In the genomic region with DNA sequence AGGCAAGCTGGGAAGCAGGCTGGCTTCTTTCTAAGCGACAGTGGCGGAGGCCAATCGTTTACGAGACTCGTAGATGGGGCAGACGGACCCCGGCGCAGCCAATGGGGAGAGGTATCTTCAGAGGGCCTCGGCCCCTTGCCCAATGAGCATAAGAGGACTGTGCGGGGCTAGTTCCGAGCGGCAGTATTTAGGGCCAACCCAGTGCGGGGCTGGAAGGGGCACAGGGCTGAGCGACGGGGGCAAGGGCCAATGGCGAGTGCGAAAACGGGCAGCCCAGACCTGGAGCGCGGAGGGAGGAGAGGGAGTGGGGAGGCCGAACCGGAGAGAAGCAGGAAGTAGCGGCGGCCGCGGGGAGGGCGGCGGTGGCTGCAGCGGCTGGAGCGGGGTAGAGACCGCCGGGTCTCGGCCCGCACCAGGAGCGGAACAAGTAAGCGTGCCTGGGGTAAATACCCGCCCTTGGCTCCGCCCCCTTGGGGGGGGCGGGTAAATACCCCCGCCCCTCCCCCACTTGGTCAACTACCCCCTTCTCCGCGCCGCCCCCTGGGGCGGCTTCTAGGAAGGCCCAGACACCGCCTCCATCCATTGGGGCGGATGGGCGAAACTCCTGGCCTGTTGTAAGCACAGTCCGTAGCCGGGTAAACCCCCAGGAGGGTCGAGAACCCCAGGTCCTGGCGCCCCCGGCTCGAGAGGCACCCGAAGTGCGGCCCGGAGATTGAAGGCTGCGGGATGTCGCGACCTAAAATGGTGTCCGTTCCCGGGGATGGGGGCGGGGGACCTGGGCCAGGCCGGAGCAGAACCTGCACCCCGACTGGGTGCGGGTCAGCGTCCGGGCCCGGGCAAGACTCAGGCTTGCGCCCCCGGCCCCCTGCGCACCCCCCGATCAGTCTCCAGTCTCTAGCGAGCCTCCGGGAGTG, we compare ENCODE assay signal across 1 cellular context.
A peak's percentile ranks its signal among the peaks of the same experiment; 100 is the strongest.
TF ChIP-seq lines count a peak whose summit lies in the region.

A gene with protein sequence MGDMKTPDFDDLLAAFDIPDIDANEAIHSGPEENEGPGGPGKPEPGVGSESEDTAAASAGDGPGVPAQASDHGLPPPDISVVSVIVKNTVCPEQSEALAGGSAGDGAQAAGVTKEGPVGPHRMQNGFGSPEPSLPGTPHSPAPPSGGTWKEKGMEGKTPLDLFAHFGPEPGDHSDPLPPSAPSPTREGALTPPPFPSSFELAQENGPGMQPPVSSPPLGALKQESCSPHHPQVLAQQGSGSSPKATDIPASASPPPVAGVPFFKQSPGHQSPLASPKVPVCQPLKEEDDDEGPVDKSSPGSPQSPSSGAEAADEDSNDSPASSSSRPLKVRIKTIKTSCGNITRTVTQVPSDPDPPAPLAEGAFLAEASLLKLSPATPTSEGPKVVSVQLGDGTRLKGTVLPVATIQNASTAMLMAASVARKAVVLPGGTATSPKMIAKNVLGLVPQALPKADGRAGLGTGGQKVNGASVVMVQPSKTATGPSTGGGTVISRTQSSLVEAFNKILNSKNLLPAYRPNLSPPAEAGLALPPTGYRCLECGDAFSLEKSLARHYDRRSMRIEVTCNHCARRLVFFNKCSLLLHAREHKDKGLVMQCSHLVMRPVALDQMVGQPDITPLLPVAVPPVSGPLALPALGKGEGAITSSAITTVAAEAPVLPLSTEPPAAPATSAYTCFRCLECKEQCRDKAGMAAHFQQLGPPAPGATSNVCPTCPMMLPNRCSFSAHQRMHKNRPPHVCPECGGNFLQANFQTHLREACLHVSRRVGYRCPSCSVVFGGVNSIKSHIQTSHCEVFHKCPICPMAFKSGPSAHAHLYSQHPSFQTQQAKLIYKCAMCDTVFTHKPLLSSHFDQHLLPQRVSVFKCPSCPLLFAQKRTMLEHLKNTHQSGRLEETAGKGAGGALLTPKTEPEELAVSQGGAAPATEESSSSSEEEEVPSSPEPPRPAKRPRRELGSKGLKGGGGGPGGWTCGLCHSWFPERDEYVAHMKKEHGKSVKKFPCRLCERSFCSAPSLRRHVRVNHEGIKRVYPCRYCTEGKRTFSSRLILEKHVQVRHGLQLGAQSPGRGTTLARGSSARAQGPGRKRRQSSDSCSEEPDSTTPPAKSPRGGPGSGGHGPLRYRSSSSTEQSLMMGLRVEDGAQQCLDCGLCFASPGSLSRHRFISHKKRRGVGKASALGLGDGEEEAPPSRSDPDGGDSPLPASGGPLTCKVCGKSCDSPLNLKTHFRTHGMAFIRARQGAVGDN (plus strand): TSS at position 331 of the 914 bp plus-strand sequence. CDS start 3,993 bp downstream, outside the sequence.

TF ChIP-seq in K562, 482 proteins besides CTCF, POLR2A, EP300 and RAD21 (continued from another document):
- TF ChIP-seq, protein P1, sequence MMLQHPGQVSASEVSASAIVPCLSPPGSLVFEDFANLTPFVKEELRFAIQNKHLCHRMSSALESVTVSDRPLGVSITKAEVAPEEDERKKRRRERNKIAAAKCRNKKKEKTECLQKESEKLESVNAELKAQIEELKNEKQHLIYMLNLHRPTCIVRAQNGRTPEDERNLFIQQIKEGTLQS (IDR thresholded peaks at IDR 0.05), result no peak
- TF ChIP-seq, protein P1 (CRISPR knock-in tag; conservative IDR thresholded peaks at IDR 0.05), result no peak
- TF ChIP-seq AFF4 (CRISPR knock-in tag; IDR thresholded peaks at IDR 0.05) (0 out of 2 replicates have a peak, but pooled peaks have one; percentile 16), ELF1 (tag; IDR thresholded peaks at IDR 0.05) (peak; percentile 93), SRSF9 (IDR thresholded peaks at IDR 0.05; ENCODE audit: borderline replicate concordance, low read depth, low read length) (no peak)
